ENCODE assay signal across 8 cellular contexts in the genomic region with DNA sequence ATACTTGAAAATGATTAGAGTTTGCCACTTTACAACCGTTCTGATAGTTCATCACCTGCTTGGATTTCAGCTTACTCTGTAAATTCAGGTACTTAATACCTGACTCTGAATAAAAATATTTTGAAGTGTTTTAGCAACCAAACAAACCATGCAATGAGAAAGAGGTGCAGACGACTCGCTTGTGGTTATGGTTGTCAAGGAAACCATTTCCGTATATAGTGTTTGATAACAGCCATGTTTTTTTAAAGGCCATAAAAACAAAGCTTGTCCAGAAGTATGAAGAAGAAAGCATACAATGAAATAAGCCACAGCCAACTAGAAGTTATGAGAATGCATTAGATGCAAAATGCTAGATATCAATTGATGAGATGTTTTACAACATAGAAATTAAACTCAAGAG.
DNase-seq lines count a peak whose midpoint lies in the region; ATAC-seq and TF ChIP-seq lines count a peak whose summit lies in the region.

No MANE protein-coding gene starts in this region.

- intact Hi-C loops in transverse colon (cut with DNase I; ENCODE audit: low total_unique reads): no loop called here
- intact Hi-C loops in esophagus squamous epithelium (cut with DNase I): no loop called here

- TF ChIP-seq POLR2A in transverse colon (IDR thresholded peaks at IDR 0.05) (no peak), esophagus squamous epithelium (IDR thresholded peaks at IDR 0.05) (no peak)

- 11 to 12% methylated on average over 4 of the region's 4 CpGs for WGBS in transverse colon (ENCODE audit: low coverage in 1 of 2), 2 donors
- WGBS in esophagus squamous epithelium, 2 donors: 9 to 13% methylated on average over 4 of the region's 4 CpGs

- peak; percentile 13 for DNase-seq in stimulated activated CD4-positive, alpha-beta T cell treated with anti-CD3 and anti-CD28 coated beads, Interleukin-1b, Interleukin-23, amount 100 ng/mL, for 48 hours
- DNase-seq in stimulated activated CD4-positive, alpha-beta T cell treated with anti-CD3 and anti-CD28 coated beads, Interleukin-2, amount 100 ng/mL, for 24 hours: no peak
- DNase-seq in MM.1S (peak; percentile 65), T-helper 17 cell (peak in 1 of 3 donors; percentile 33), transverse colon (no peak), esophagus squamous epithelium (lab: John Stamatoyannopoulos, UW) (no peak)

- H3K9me3 ChIP-seq in MM.1S (replicated peaks; ENCODE audit: insufficient read depth, low read length): no peaks in the 10 kb centered on the region
- no peaks in the 10 kb centered on the region for H3K9me3 ChIP-seq in T-helper 17 cell (ENCODE audit: control insufficient read depth, low read length, poor library complexity, severe bottlenecking)
- H3K9me3 ChIP-seq in transverse colon: no peaks in the 10 kb centered on the region
- no peaks in the 10 kb centered on the region for H3K9me3 ChIP-seq in esophagus squamous epithelium

- H3K27me3 Mint-ChIP-seq in T-helper 17 cell: no peaks in the 10 kb centered on the region

- H3K36me3 Mint-ChIP-seq in T-helper 17 cell (ENCODE audit: low read depth): peaks cover 2% of the 10 kb centered on the region

- H3K36me3 ChIP-seq in MM.1S (replicated peaks; ENCODE audit: insufficient read depth, low read length) (no peaks in the 10 kb centered on the region), transverse colon (no peaks in the 10 kb centered on the region), esophagus squamous epithelium (no peaks in the 10 kb centered on the region)

- no peak overlapping the region for H2AFZ ChIP-seq in MM.1S (ENCODE audit: low read length)

- H3K27me3 ChIP-seq in MM.1S (replicated peaks; ENCODE audit: insufficient read depth, low read length) (no peaks in the 10 kb centered on the region), transverse colon (no peaks in the 10 kb centered on the region), esophagus squamous epithelium (no peaks in the 10 kb centered on the region)

- TF ChIP-seq CTCF in MM.1S (IDR thresholded peaks at IDR 0.05; ENCODE audit: low read length) (no peak), transverse colon (IDR thresholded peaks at IDR 0.05) (no peak), esophagus squamous epithelium (IDR thresholded peaks at IDR 0.05) (no peak)

- H3K27ac Mint-ChIP-seq in T-helper 17 cell: peak overlapping the region; percentile 98

- H3K27ac ChIP-seq in MM.1S (ENCODE audit: low read length) (peak overlapping the region; percentile 30; the same call in 1 of the 2 replicates), transverse colon (peak overlapping the region in 3 of 4 donors; percentile 39 to 61 (median 50)), esophagus squamous epithelium (peak overlapping the region in 1 of 4 donors; percentile 9)

- peaks cover 41% of the 10 kb centered on the region for H3K4me1 Mint-ChIP-seq in T-helper 17 cell

- peak overlapping the region; percentile 58 for H3K4me3 Mint-ChIP-seq in T-helper 17 cell

- TF ChIP-seq EP300 in transverse colon (IDR thresholded peaks at IDR 0.05; ENCODE audit: low read depth): no peak

- no peaks in the 10 kb centered on the region for H3K9me2 ChIP-seq in MM.1S (replicated peaks; ENCODE audit: insufficient read depth, low read length)

- in situ Hi-C loops in transverse colon (cut with MboI; ENCODE audit: low pct_ligation_motif_present in 1 of 4, low pct_unique_long_range_greater_than_20kb in 1 of 4, low sequenced_read_pairs in 3 of 4): no loop called here

- H3K4me3 ChIP-seq in MM.1S (ENCODE audit: low read length): no peak overlapping the region
- no peak overlapping the region for H3K4me3 ChIP-seq in transverse colon
- H3K4me3 ChIP-seq in esophagus squamous epithelium: no peak overlapping the region

- H4K20me1 ChIP-seq in MM.1S (ENCODE audit: insufficient read depth, low read length): no peaks in the 10 kb centered on the region

- H3K79me2 ChIP-seq in MM.1S (ENCODE audit: low read length): no peaks in the 10 kb centered on the region

- no peak overlapping the region for H3K4me2 ChIP-seq in MM.1S (ENCODE audit: low read depth, low read length)

- H3F3A ChIP-seq in MM.1S (ENCODE audit: insufficient read depth, low read length): peaks cover 4% of the 10 kb centered on the region; the same call in 1 of the 2 replicates

- peaks cover 19% of the 10 kb centered on the region for H3K4me1 ChIP-seq in MM.1S (ENCODE audit: low read length)
- H3K4me1 ChIP-seq in transverse colon: peaks cover 7 to 26% (median 9%) of the 10 kb centered on the region in 4 donors
- peaks cover 0 to 72% (median 5%) of the 10 kb centered on the region in 3 donors for H3K4me1 ChIP-seq in esophagus squamous epithelium

- peak; percentile 87 for ATAC-seq in T-helper 17 cell
- peak; percentile 18 for ATAC-seq in esophagus mucosa
- ATAC-seq in HG03045 (IDR thresholded peaks at IDR 0.05; ENCODE audit: unreplicated experiment): no peak

- no peak overlapping the region for H3K9ac ChIP-seq in MM.1S (ENCODE audit: low read length)

Comparison
In these comparisons a context has a peak if more than half of its experiments do, and no peak if none do; other contexts are left out.
1. DNase-seq: peak in stimulated activated CD4-positive, alpha-beta T cell treated with anti-CD3 and anti-CD28 coated beads, Interleukin-1b, Interleukin-23, amount 100 ng/mL, for 48 hours (single experiment) and MM.1S (single experiment); none in stimulated activated CD4-positive, alpha-beta T cell treated with anti-CD3 and anti-CD28 coated beads, Interleukin-2, amount 100 ng/mL, for 24 hours (0 of 2), transverse colon (single experiment) and esophagus squamous epithelium (single experiment).